Comparison of ENCODE assay signal across 26 cellular contexts in the genomic region with DNA sequence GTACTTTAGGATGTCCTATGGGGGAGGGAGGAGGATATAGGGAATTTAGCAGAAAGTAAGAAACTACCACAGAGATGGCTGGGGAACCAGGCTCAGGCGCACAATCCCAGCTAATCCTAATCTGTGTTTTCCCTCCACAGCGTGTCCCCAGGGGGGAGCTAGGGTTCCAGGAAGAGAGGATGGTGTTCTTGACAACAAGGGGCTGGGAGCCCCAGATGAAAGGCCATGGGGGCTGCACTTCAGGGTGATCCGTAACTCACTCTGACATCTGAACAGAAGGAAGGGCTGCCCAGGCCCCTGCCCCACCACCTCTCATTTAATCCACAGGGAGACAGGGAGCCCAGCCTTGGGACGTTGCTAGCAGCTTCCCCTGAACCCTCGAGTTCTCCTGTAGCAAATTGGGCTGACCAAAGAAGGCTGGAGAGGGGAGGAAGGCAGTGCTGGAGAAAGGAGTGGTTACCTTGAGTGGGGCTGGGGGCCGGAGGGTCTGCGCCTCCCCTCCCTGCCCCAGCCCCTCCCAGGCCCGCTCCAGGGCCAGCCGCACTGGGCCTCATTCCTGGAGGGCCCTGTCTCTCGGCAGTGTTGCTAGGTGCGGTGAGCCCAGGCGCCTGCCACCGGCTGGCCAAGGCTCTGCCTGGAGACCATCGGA.
DNase-seq lines count a peak whose midpoint lies in the region; ATAC-seq, FAIRE-seq and TF ChIP-seq lines count a peak whose summit lies in the region.
"Had no signal": no experiment of that assay in that cellular context is flagged by ENCODE, and none has a peak within 500 bp of the region (broad histone marks: within the 10 kb centered on the region; RNA-seq: fewer than 3 reads in every experiment).

No MANE protein-coding gene starts in this region.

- H3K9me3 ChIP-seq in NT2/D1 (ENCODE audit: insufficient read depth, low read length): no peaks in the 10 kb centered on the region
- no peaks in the 10 kb centered on the region for H3K9me3 ChIP-seq in H1 (ENCODE audit: insufficient read depth in 2 of 2, low read depth in 1 of 2, low read length in 1 of 2)
- no peaks in the 10 kb centered on the region for H3K9me3 ChIP-seq in upper lobe of right lung
- H3K9me3 ChIP-seq: esophagus squamous epithelium, Peyer's patch, right atrium auricular region, spleen, suprapubic skin had no signal

- peak overlapping the region; percentile 63 for H3K18ac ChIP-seq in H1 (ENCODE audit: extremely low read depth, low read length)

- peak overlapping the region; percentile 48 for H4K91ac ChIP-seq in H1 (replicated peaks; ENCODE audit: insufficient read length, low read length)

- H3K4ac ChIP-seq in H1 (replicated peaks; ENCODE audit: insufficient read length, low read depth, low read length): peak overlapping the region; percentile 24

- H3K27ac ChIP-seq in H1 (ENCODE audit: low read depth, low read length) (peak overlapping the region; percentile 91), upper lobe of right lung (no peak overlapping the region)
- H3K27ac ChIP-seq: C4-2B, esophagus squamous epithelium, GM23248, KMS-11, Peyer's patch, right atrium auricular region, suprapubic skin had no signal

- H3K4me2 ChIP-seq in H1 (ENCODE audit: insufficient read depth in 1 of 2, low read depth in 2 of 2, low read length in 2 of 2): peak overlapping the region; percentile 62 to 68
- H3K4me2 ChIP-seq: KMS-11 had no signal

- no peak for DNase-seq in NT2/D1 (ENCODE audit: low read depth, low spot score)
- DNase-seq in H1 (ENCODE audit: low read depth in 1 of 2, low spot score in 2 of 2): peak in 1 of 2 experiments; percentile 82
- DNase-seq in nephron progenitor cell: no peak
- peak; percentile 13 for DNase-seq in upper lobe of right lung
- no peak for DNase-seq in germinal center (ENCODE audit: low spot score)
- DNase-seq: activated CD8-positive, alpha-beta T cell treated with anti-CD3 and anti-CD28 coated beads, Interleukin-2, amount 10 ng/mL, durations not matched to agents 7 days and 5 days; activated effector memory CD4-positive, alpha-beta T cell treated with anti-CD3 and anti-CD28 coated beads, Interleukin-2, amount 50 U/mL, for 16 hours; activated T-cell treated with anti-CD3 and anti-CD28 coated beads for 4 hours; DMS 273 treated with DMSO at 0.1 percent for 48 hours; esophagus squamous epithelium; GM23248; mammary epithelial cell; NCI-H446 treated with DMSO at 0.1 percent for 48 hours; Peyer's patch; SIG-M5; spleen; stimulated activated CD4-positive, alpha-beta T cell treated with anti-CD3 and anti-CD28 coated beads, Interleukin-2, amount 100 ng/mL, for 48 hours had no signal

- no peak for TF ChIP-seq CTCF in H1 (IDR thresholded peaks at IDR 0.05; ENCODE audit: control extremely low read depth in 1 of 3, insufficient read depth in 1 of 3, low read depth in 1 of 3, low read length in 3 of 3)
- TF ChIP-seq CTCF in nephron progenitor cell (IDR thresholded peaks at IDR 0.05): no peak
- TF ChIP-seq CTCF in upper lobe of right lung (IDR thresholded peaks at IDR 0.05): no peak

- H3K9ac ChIP-seq in NT2/D1 (ENCODE audit: insufficient read length, low read depth) (peak overlapping the region; percentile 65), H1 (replicated peaks in 1 of 4; ENCODE audit: extremely low read depth in 1 of 4, low read depth in 3 of 4, low read length in 3 of 4) (peak overlapping the region; percentile 14 to 62 (median 33); a peak in 6 of 7 replicates)
- H3K9ac ChIP-seq: GM23248, KMS-11 had no signal

- FAIRE-seq in H1 (lab: Jason Lieb, UNC): peak; percentile 57
- FAIRE-seq: colon, frontal cortex had no signal

- peaks cover 50% of the 10 kb centered on the region for H3K27me3 Mint-ChIP-seq in nephron progenitor cell (ENCODE audit: low read depth, poor library complexity)
- peaks cover 54% of the 10 kb centered on the region for H3K27me3 Mint-ChIP-seq in stimulated activated memory B cell treated with anti-CD40 and anti-IgM and Interleukin-4, amounts not matched to agents 10 μg/mL and 1 μg/mL and 100 μg/mL, for 72 hours

- no peak for TF ChIP-seq EP300 in H1 (IDR thresholded peaks at IDR 0.05; ENCODE audit: borderline replicate concordance in 1 of 2, low read depth in 2 of 2, low read length in 2 of 2)

- H3K4me1 Mint-ChIP-seq in nephron progenitor cell: peaks cover 70% of the 10 kb centered on the region
- no peaks in the 10 kb centered on the region for H3K4me1 Mint-ChIP-seq in stimulated activated memory B cell treated with anti-CD40 and anti-IgM and Interleukin-4, amounts not matched to agents 10 μg/mL and 1 μg/mL and 100 μg/mL, for 72 hours
- H3K4me1 Mint-ChIP-seq: stimulated activated effector memory CD8-positive, alpha-beta T cell treated with anti-CD3 and anti-CD28 coated beads, Interleukin-12 subunit alpha, Interleukin-12 subunit beta, amount 100 ng/mL, for 72 hours had no signal

- WGBS in H1 (ENCODE audit: extremely low coverage in 1 of 2, insufficient coverage in 1 of 2, insufficient read length in 1 of 2, insufficient replicate concordance in 2 of 2, low coverage in 1 of 2, low lambda C conversion rate in 2 of 2, missing lambda C conversion rate in 1 of 2), 2 experiments: 20% methylated on average over 6 of the region's 14 CpGs; no CpG with 5 or more reads in 1 of the 2 experiments

- no peaks in the 10 kb centered on the region for H3K23me2 ChIP-seq in H1 (ENCODE audit: low read depth, low read length)

- peak overlapping the region; percentile 87 for H4K8ac ChIP-seq in H1 (ENCODE audit: extremely low read depth, insufficient read depth, low read length)

- POLR2A ChIA-PET in H1 (lab: Charles Lee; ENCODE audit: partially characterized antibody): interaction anchor here (0.5 to 6.2 kb wide), 29 partner anchors 11 to 325 kb away, joined by 3 to 33 read pairs (median 4); no protein-coding TSS in a partner anchor

- H3K4me3 Mint-ChIP-seq in nephron progenitor cell: peak overlapping the region; percentile 39
- no peak overlapping the region for H3K4me3 Mint-ChIP-seq in stimulated activated memory B cell treated with anti-CD40 and anti-IgM and Interleukin-4, amounts not matched to agents 10 μg/mL and 1 μg/mL and 100 μg/mL, for 72 hours
- H3K4me3 Mint-ChIP-seq: activated CD8-positive, alpha-beta T cell treated with anti-CD3 and anti-CD28 coated beads, Interleukin-2, amount 10 ng/mL, durations not matched to agents 7 days and 5 days; stimulated activated effector memory CD8-positive, alpha-beta T cell treated with anti-CD3 and anti-CD28 coated beads, Interleukin-12 subunit alpha, Interleukin-12 subunit beta, amount 100 ng/mL, for 72 hours had no signal

- H3K36me3 Mint-ChIP-seq in nephron progenitor cell (ENCODE audit: low read depth): no peaks in the 10 kb centered on the region
- no peaks in the 10 kb centered on the region for H3K36me3 Mint-ChIP-seq in stimulated activated memory B cell treated with anti-CD40 and anti-IgM and Interleukin-4, amounts not matched to agents 10 μg/mL and 1 μg/mL and 100 μg/mL, for 72 hours
- H3K36me3 Mint-ChIP-seq: stimulated activated effector memory CD8-positive, alpha-beta T cell treated with anti-CD3 and anti-CD28 coated beads, Interleukin-12 subunit alpha, Interleukin-12 subunit beta, amount 100 ng/mL, for 72 hours had no signal

- peak overlapping the region; percentile 14 for H2AK5ac ChIP-seq in H1 (ENCODE audit: low read depth, low read length)

- peak overlapping the region; percentile 23 for H3K56ac ChIP-seq in H1 (replicated peaks; ENCODE audit: insufficient read length, low read depth, low read length)

- H3K36me3 ChIP-seq in NT2/D1 (ENCODE audit: insufficient read depth, insufficient read length, low read length) (no peaks in the 10 kb centered on the region), H1 (ENCODE audit: control insufficient read depth in 2 of 4, insufficient read depth in 4 of 4, low read length in 3 of 4) (no peaks in the 10 kb centered on the region), upper lobe of right lung (no peaks in the 10 kb centered on the region)
- H3K36me3 ChIP-seq: esophagus squamous epithelium, Peyer's patch, right atrium auricular region, spleen, suprapubic skin had no signal

- no peak; a peak in 1 of 4 replicates for TF ChIP-seq RAD21 in H1 (IDR thresholded peaks at IDR 0.05 in 1 of 2, conservative IDR thresholded peaks at IDR 0.05 in 1 of 2; ENCODE audit: low read depth in 2 of 2, low read length in 2 of 2)

- no peaks in the 10 kb centered on the region for H3K9me3 Mint-ChIP-seq in nephron progenitor cell
- no peaks in the 10 kb centered on the region for H3K9me3 Mint-ChIP-seq in stimulated activated memory B cell treated with anti-CD40 and anti-IgM and Interleukin-4, amounts not matched to agents 10 μg/mL and 1 μg/mL and 100 μg/mL, for 72 hours
- H3K9me3 Mint-ChIP-seq: stimulated activated effector memory CD8-positive, alpha-beta T cell treated with anti-CD3 and anti-CD28 coated beads, Interleukin-12 subunit alpha, Interleukin-12 subunit beta, amount 100 ng/mL, for 72 hours had no signal

- no peak overlapping the region for H2BK15ac ChIP-seq in H1 (ENCODE audit: low read length)

- H3K79me1 ChIP-seq in H1 (ENCODE audit: low read depth, low read length): no peaks in the 10 kb centered on the region; the same call in 1 of the 2 replicates

- intact Hi-C loops in upper lobe of right lung (cut with DNase I): no loop called here

- H2BK120ac ChIP-seq in H1 (replicated peaks; ENCODE audit: low read depth, low read length): peak overlapping the region; percentile 51

- H3K4me1 ChIP-seq in NT2/D1 (ENCODE audit: insufficient read depth, insufficient read length) (peaks cover 30% of the 10 kb centered on the region), H1 (replicated peaks in 1 of 4; ENCODE audit: control insufficient read depth in 3 of 4, insufficient read depth in 4 of 4, low read length in 3 of 4) (peaks cover 21 to 56% (median 44%) of the 10 kb centered on the region in 4 experiments), upper lobe of right lung (no peaks in the 10 kb centered on the region)
- H3K4me1 ChIP-seq: right atrium auricular region, suprapubic skin had no signal

- H2AFZ ChIP-seq in H1 (ENCODE audit: low read length): no peak overlapping the region
- H2AFZ ChIP-seq: GM23248 had no signal

- H3K27me3 ChIP-seq in NT2/D1 (ENCODE audit: insufficient read depth, insufficient read length) (peaks cover 88% of the 10 kb centered on the region), H1 (replicated peaks in 1 of 4; ENCODE audit: control insufficient read depth in 3 of 4, extremely low read depth in 1 of 4, insufficient read depth in 3 of 4, low read length in 3 of 4) (peaks cover 0 to 10% (median 2%) of the 10 kb centered on the region in 4 experiments; a peak in 2 of 7 replicates), upper lobe of right lung (peaks cover 11% of the 10 kb centered on the region)
- H3K27me3 ChIP-seq: Peyer's patch had no signal

- H3K27ac Mint-ChIP-seq in nephron progenitor cell: peak overlapping the region; percentile 44
- H3K27ac Mint-ChIP-seq in stimulated activated memory B cell treated with anti-CD40 and anti-IgM and Interleukin-4, amounts not matched to agents 10 μg/mL and 1 μg/mL and 100 μg/mL, for 72 hours: no peak overlapping the region
- H3K27ac Mint-ChIP-seq: activated CD8-positive, alpha-beta T cell treated with anti-CD3 and anti-CD28 coated beads, Interleukin-2, amount 10 ng/mL, durations not matched to agents 7 days and 5 days; stimulated activated effector memory CD8-positive, alpha-beta T cell treated with anti-CD3 and anti-CD28 coated beads, Interleukin-12 subunit alpha, Interleukin-12 subunit beta, amount 100 ng/mL, for 72 hours had no signal

- peak overlapping the region; percentile 97 for H4K5ac ChIP-seq in H1 (ENCODE audit: insufficient read length, low read depth, low read length)

- TF ChIP-seq POLR2A in H1 (IDR thresholded peaks at IDR 0.05; ENCODE audit: control extremely low read depth in 1 of 2, low read depth in 2 of 2, low read length in 2 of 2): peak in 1 of 2 experiments; percentile 47; a peak in 1 of 3 replicates

- peaks cover 0 to 19% of the 10 kb centered on the region in 2 experiments; a peak in 3 of 4 replicates for H3K79me2 ChIP-seq in H1 (ENCODE audit: control insufficient read depth in 1 of 2, insufficient read depth in 2 of 2, low read length in 2 of 2)

- peak overlapping the region; percentile 80; the same call in 1 of the 2 replicates for H2BK20ac ChIP-seq in H1 (ENCODE audit: low read length)

- H3K14ac ChIP-seq in H1 (ENCODE audit: insufficient read length): no peak overlapping the region

- peak overlapping the region; percentile 97 for H2BK5ac ChIP-seq in H1 (ENCODE audit: low read depth, low read length)

- H3K4me3 ChIP-seq in NT2/D1 (ENCODE audit: insufficient read length, low read depth) (peak overlapping the region; percentile 21), H1 (ENCODE audit: extremely low read depth in 1 of 4, insufficient read depth in 2 of 4, low read depth in 3 of 4, low read length in 4 of 4) (peak overlapping the region in 3 of 4 experiments; percentile 5 to 52 (median 15); a peak in 5 of 8 replicates), upper lobe of right lung (no peak overlapping the region)
- H3K4me3 ChIP-seq: esophagus squamous epithelium, GM23248, Peyer's patch, right atrium auricular region, spleen, suprapubic skin had no signal

- peak overlapping the region; percentile 6 for H2BK12ac ChIP-seq in H1 (ENCODE audit: low read depth, low read length)

- no peak for ATAC-seq in upper lobe of right lung
- ATAC-seq in GM21528 (IDR thresholded peaks at IDR 0.05; ENCODE audit: low FRiP score, unreplicated experiment): no peak
- no peak for ATAC-seq in stimulated activated memory B cell treated with anti-CD40 and anti-IgM and Interleukin-4, amounts not matched to agents 10 μg/mL and 1 μg/mL and 100 μg/mL, for 72 hours
- ATAC-seq: activated CD8-positive, alpha-beta T cell treated with anti-CD3 and anti-CD28 coated beads, Interleukin-2, amount 10 ng/mL, durations not matched to agents 7 days and 5 days; stimulated activated effector memory CD8-positive, alpha-beta T cell treated with anti-CD3 and anti-CD28 coated beads, Interleukin-12 subunit alpha, Interleukin-12 subunit beta, amount 100 ng/mL, for 72 hours had no signal

- H4K20me1 ChIP-seq in H1 (replicated peaks in 1 of 2; ENCODE audit: control insufficient read depth in 1 of 2, insufficient read depth in 2 of 2, low read length in 2 of 2): no peaks in the 10 kb centered on the region

- CTCF ChIA-PET in H1 (lab: Charles Lee; ENCODE audit: partially characterized antibody): interaction anchor here (0.6 to 12.2 kb wide), 25 partner anchors 9 to 944 kb away, joined by 3 to 78 read pairs (median 4); no protein-coding TSS in a partner anchor

- no peak overlapping the region for H3K23ac ChIP-seq in H1 (ENCODE audit: insufficient read length)
